Comparison of ENCODE assay signal across 16 cellular contexts in the genomic region with DNA sequence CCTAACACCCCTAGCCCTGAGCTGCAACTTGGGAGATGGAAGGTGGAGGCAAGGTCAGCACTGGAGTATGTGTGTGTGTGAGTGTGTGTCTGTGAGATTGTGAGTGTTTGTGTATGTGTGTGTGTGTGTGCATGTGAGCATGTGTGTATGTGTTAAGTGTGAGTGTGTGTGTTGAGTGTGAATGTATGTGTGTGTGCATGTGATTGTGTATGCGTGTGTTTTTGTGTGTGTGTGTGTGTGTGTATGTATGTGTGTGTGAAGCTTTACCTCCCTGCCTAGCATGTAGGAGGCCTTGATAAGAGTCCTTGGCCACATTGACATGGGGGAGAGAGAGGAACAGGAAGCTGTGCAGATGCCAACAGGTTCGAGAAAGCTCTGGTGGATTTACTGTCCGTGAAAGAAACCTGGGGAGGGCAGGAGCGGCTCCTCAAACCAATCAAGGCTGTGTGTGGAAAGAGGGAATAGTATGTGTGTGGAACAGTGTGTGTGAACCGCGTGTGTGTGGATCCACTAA. TPM values are rescaled to one million over a fixed set of nuclear protein-coding genes. Genes with fewer than 3 reads are reported as not detected.
DNase-seq lines count a peak whose midpoint lies in the region; ATAC-seq and TF ChIP-seq lines count a peak whose summit lies in the region.
"Had no signal": no experiment of that assay in that cellular context is flagged by ENCODE, and none has a peak within 500 bp of the region (broad histone marks: within the 10 kb centered on the region; RNA-seq: fewer than 3 reads in every experiment).

No MANE protein-coding gene starts in this region.

- H3K36me3 Mint-ChIP-seq in activated naive CD4-positive, alpha-beta T cell treated with anti-CD3 and anti-CD28 coated beads for 36 hours (ENCODE audit: low read depth): no peaks in the 10 kb centered on the region
- no peaks in the 10 kb centered on the region for H3K36me3 Mint-ChIP-seq in activated naive CD4-positive, alpha-beta T cell treated with anti-CD3 and anti-CD28 coated beads, Interleukin-2, amount 50 U/mL, for 72 hours
- no peaks in the 10 kb centered on the region for H3K36me3 Mint-ChIP-seq in activated T-helper 1 cell treated with anti-CD3 and anti-CD28 coated beads, Interleukin-12 subunit alpha, Interleukin-12 subunit beta, Interleukin-2, Interleukin-4 antibody, amounts not matched to agents 30 ng/mL and 10 ng/mL and 1 ng/mL, durations not matched to agents 14 hours and 24 hours and 36 hours (ENCODE audit: low read depth)

- H3K27me3 ChIP-seq in tibial artery (no peaks in the 10 kb centered on the region), BE2C (no peaks in the 10 kb centered on the region)

- no peaks in the 10 kb centered on the region for H3K27me3 Mint-ChIP-seq in activated naive CD4-positive, alpha-beta T cell treated with anti-CD3 and anti-CD28 coated beads for 36 hours (ENCODE audit: low read depth)
- no peaks in the 10 kb centered on the region for H3K27me3 Mint-ChIP-seq in activated T-helper 1 cell treated with anti-CD3 and anti-CD28 coated beads, Interleukin-12 subunit alpha, Interleukin-12 subunit beta, Interleukin-2, Interleukin-4 antibody, amounts not matched to agents 30 ng/mL and 10 ng/mL and 1 ng/mL, durations not matched to agents 14 hours and 24 hours and 36 hours (ENCODE audit: insufficient read depth)

- H3K4me3 ChIP-seq in tibial artery: no peak overlapping the region
- H3K4me3 ChIP-seq in BE2C (ENCODE audit: low read depth, low read length): no peak overlapping the region

- H3K4me3 Mint-ChIP-seq in activated naive CD4-positive, alpha-beta T cell treated with anti-CD3 and anti-CD28 coated beads for 36 hours: no peak overlapping the region
- H3K4me3 Mint-ChIP-seq in activated T-helper 1 cell treated with anti-CD3 and anti-CD28 coated beads, Interleukin-12 subunit alpha, Interleukin-12 subunit beta, Interleukin-2, Interleukin-4 antibody, amounts not matched to agents 30 ng/mL and 10 ng/mL and 1 ng/mL, durations not matched to agents 14 hours and 24 hours and 36 hours: peak overlapping the region; percentile 2

- H3K27ac ChIP-seq in tibial artery: peak overlapping the region; percentile 71 to 83
- no peak overlapping the region for H3K27ac ChIP-seq in RWPE1

- H3K9me3 ChIP-seq in tibial artery (no peaks in the 10 kb centered on the region), BE2C (no peaks in the 10 kb centered on the region)

- CTCF ChIA-PET in activated naive CD4-positive, alpha-beta T cell treated with anti-CD3 and anti-CD28 coated beads for 36 hours (lab: Charles Lee): interaction anchor here (4.8 kb wide), 1 partner anchor 36 kb away, joined by 26 read pairs; no protein-coding TSS in a partner anchor
- CTCF ChIA-PET in RWPE1 (lab: Yijun Ruan, JAX): no interaction called here

- intact Hi-C loops in activated naive CD4-positive, alpha-beta T cell treated with anti-CD3 and anti-CD28 coated beads for 36 hours (cut with micrococcal nuclease): loop anchor here (10.0 kb wide), 1 partner anchor 1154 kb away; no protein-coding TSS in a partner anchor
- intact Hi-C loops in activated T-helper 1 cell treated with anti-CD3 and anti-CD28 coated beads, Interleukin-12 subunit alpha, Interleukin-12 subunit beta, Interleukin-2, Interleukin-4 antibody, amounts not matched to agents 30 ng/mL and 10 ng/mL and 1 ng/mL, durations not matched to agents 14 hours and 24 hours and 36 hours (cut with micrococcal nuclease): loop anchor here (5.0 kb wide), 1 partner anchor 92 kb away; no protein-coding TSS in a partner anchor
- intact Hi-C loops in tibial artery (cut with DNase I; ENCODE audit: low total_unique reads): no loop called here

- no peak for TF ChIP-seq CTCF in tibial artery (IDR thresholded peaks at IDR 0.05)
- TF ChIP-seq CTCF in BE2C (IDR thresholded peaks at IDR 0.05; ENCODE audit: low read depth, low read length): no peak
- TF ChIP-seq CTCF in RWPE1 (conservative IDR thresholded peaks at IDR 0.05; ENCODE audit: low read depth): no peak

- peaks cover 41% of the 10 kb centered on the region for H3K4me1 Mint-ChIP-seq in activated naive CD4-positive, alpha-beta T cell treated with anti-CD3 and anti-CD28 coated beads for 36 hours (ENCODE audit: low read depth)
- peaks cover 52% of the 10 kb centered on the region for H3K4me1 Mint-ChIP-seq in activated T-helper 1 cell treated with anti-CD3 and anti-CD28 coated beads, Interleukin-12 subunit alpha, Interleukin-12 subunit beta, Interleukin-2, Interleukin-4 antibody, amounts not matched to agents 30 ng/mL and 10 ng/mL and 1 ng/mL, durations not matched to agents 14 hours and 24 hours and 36 hours (ENCODE audit: low read depth)

- DNase-seq in activated naive CD4-positive, alpha-beta T cell treated with anti-CD3 and anti-CD28 coated beads for 36 hours: no peak
- no peak for DNase-seq in activated naive CD4-positive, alpha-beta T cell treated with anti-CD3 and anti-CD28 coated beads, Interleukin-2, amount 50 U/mL, for 72 hours (ENCODE audit: low spot score in 2 of 2)
- DNase-seq in activated T-helper 1 cell treated with anti-CD3 and anti-CD28 coated beads, Interleukin-12 subunit alpha, Interleukin-12 subunit beta, Interleukin-2, Interleukin-4 antibody, amounts not matched to agents 30 ng/mL and 10 ng/mL and 1 ng/mL, durations not matched to agents 14 hours and 24 hours and 36 hours (ENCODE audit: low spot score): no peak
- DNase-seq in medulla oblongata (ENCODE audit: extremely low spot score) (peak; percentile 19), tibial artery (no peak), BE2C (no peak), RWPE1 (ENCODE audit: low spot score) (no peak), middle frontal gyrus (ENCODE audit: extremely low spot score, low spot score) (no peak)
- DNase-seq: activated CD4-positive, alpha-beta T cell treated with anti-CD3 and anti-CD28 coated beads, Interleukin-2, amount 50 U/mL, for 1 hour had no signal

- peak overlapping the region; percentile 0 for H3K27ac Mint-ChIP-seq in activated naive CD4-positive, alpha-beta T cell treated with anti-CD3 and anti-CD28 coated beads for 36 hours
- peak overlapping the region in 1 of 2 donors; percentile 2 for H3K27ac Mint-ChIP-seq in activated naive CD4-positive, alpha-beta T cell treated with anti-CD3 and anti-CD28 coated beads, Interleukin-2, amount 50 U/mL, for 72 hours
- peak overlapping the region; percentile 54 for H3K27ac Mint-ChIP-seq in activated T-helper 1 cell treated with anti-CD3 and anti-CD28 coated beads, Interleukin-12 subunit alpha, Interleukin-12 subunit beta, Interleukin-2, Interleukin-4 antibody, amounts not matched to agents 30 ng/mL and 10 ng/mL and 1 ng/mL, durations not matched to agents 14 hours and 24 hours and 36 hours

- no peaks in the 10 kb centered on the region for H3K9me3 Mint-ChIP-seq in activated naive CD4-positive, alpha-beta T cell treated with anti-CD3 and anti-CD28 coated beads for 36 hours
- H3K9me3 Mint-ChIP-seq in activated naive CD4-positive, alpha-beta T cell treated with anti-CD3 and anti-CD28 coated beads, Interleukin-2, amount 50 U/mL, for 72 hours: no peaks in the 10 kb centered on the region
- H3K9me3 Mint-ChIP-seq in activated T-helper 1 cell treated with anti-CD3 and anti-CD28 coated beads, Interleukin-12 subunit alpha, Interleukin-12 subunit beta, Interleukin-2, Interleukin-4 antibody, amounts not matched to agents 30 ng/mL and 10 ng/mL and 1 ng/mL, durations not matched to agents 14 hours and 24 hours and 36 hours: no peaks in the 10 kb centered on the region

- H3K4me1 ChIP-seq in tibial artery (peaks cover 0 to 63% (median 54%) of the 10 kb centered on the region in 4 donors), BE2C (peaks cover 4% of the 10 kb centered on the region; the same call in 1 of the 2 replicates)

- no peak for ATAC-seq in activated naive CD4-positive, alpha-beta T cell treated with anti-CD3 and anti-CD28 coated beads, Interleukin-2, amount 50 U/mL, for 72 hours

- POLR2A ChIA-PET in RWPE1 (lab: Yijun Ruan, JAX; ENCODE audit: low non-redundant PET): no interaction called here

- H3K36me3 ChIP-seq in tibial artery (peaks cover 16 to 32% (median 31%) of the 10 kb centered on the region in 3 donors), BE2C (no peaks in the 10 kb centered on the region)

RNA-seq across cellular contexts. Expression of gene RASSF4, which starts 9.3 kb away (rescaled TPM):
- total RNA-seq in activated naive CD4-positive, alpha-beta T cell treated with anti-CD3 and anti-CD28 coated beads for 36 hours: 1 to 10 TPM; 1.1 to 2.2 TPM
- total RNA-seq in activated naive CD4-positive, alpha-beta T cell treated with anti-CD3 and anti-CD28 coated beads, Interleukin-2, amount 50 U/mL, for 72 hours: 1 to 10 TPM; 1.5 to 4.1 TPM
- total RNA-seq in activated T-helper 1 cell treated with anti-CD3 and anti-CD28 coated beads, Interleukin-12 subunit alpha, Interleukin-12 subunit beta, Interleukin-2, Interleukin-4 antibody, amounts not matched to agents 30 ng/mL and 10 ng/mL and 1 ng/mL, durations not matched to agents 14 hours and 24 hours and 36 hours: 1.3 and 2.5 TPM in 2 replicates
- 9.3 TPM for polyA plus RNA-seq in BE2C (2012; ENCODE audit: insufficient read depth, insufficient read length, low read depth)

RNA-seq across cellular contexts. Expression of gene DEPP1, which starts 9.7 kb away (rescaled TPM):
- total RNA-seq in activated naive CD4-positive, alpha-beta T cell treated with anti-CD3 and anti-CD28 coated beads for 36 hours: 1 to 10 TPM; 2.4 to 3.2 TPM
- total RNA-seq in activated naive CD4-positive, alpha-beta T cell treated with anti-CD3 and anti-CD28 coated beads, Interleukin-2, amount 50 U/mL, for 72 hours: 1 to 10 TPM in 1 of 2 donors, under 1 TPM in 1; 0.32 to 1.7 TPM
- 4.6 and 5.3 TPM in 2 replicates for total RNA-seq in activated T-helper 1 cell treated with anti-CD3 and anti-CD28 coated beads, Interleukin-12 subunit alpha, Interleukin-12 subunit beta, Interleukin-2, Interleukin-4 antibody, amounts not matched to agents 30 ng/mL and 10 ng/mL and 1 ng/mL, durations not matched to agents 14 hours and 24 hours and 36 hours
- 7.4 TPM for polyA plus RNA-seq in BE2C (2012; ENCODE audit: insufficient read depth, insufficient read length, low read depth)

RNA-seq across cellular contexts. Expression of gene ZNF22, which starts 31.8 kb away (rescaled TPM):
- total RNA-seq in activated naive CD4-positive, alpha-beta T cell treated with anti-CD3 and anti-CD28 coated beads for 36 hours: 10 to 100 TPM; 18.7 to 19.5 TPM
- total RNA-seq in activated naive CD4-positive, alpha-beta T cell treated with anti-CD3 and anti-CD28 coated beads, Interleukin-2, amount 50 U/mL, for 72 hours: 10 to 100 TPM in 1 of 2 donors, 1 to 10 TPM in 1; 3.1 to 20.9 TPM
- total RNA-seq in activated T-helper 1 cell treated with anti-CD3 and anti-CD28 coated beads, Interleukin-12 subunit alpha, Interleukin-12 subunit beta, Interleukin-2, Interleukin-4 antibody, amounts not matched to agents 30 ng/mL and 10 ng/mL and 1 ng/mL, durations not matched to agents 14 hours and 24 hours and 36 hours: 23.1 and 25.6 TPM in 2 replicates
- polyA plus RNA-seq in BE2C (2012; ENCODE audit: insufficient read depth, insufficient read length, low read depth): 46.3 TPM

RNA-seq across cellular contexts. Expression of gene TMEM72, which starts 57.8 kb away (rescaled TPM):
- total RNA-seq in activated naive CD4-positive, alpha-beta T cell treated with anti-CD3 and anti-CD28 coated beads for 36 hours: not detected
- total RNA-seq in activated naive CD4-positive, alpha-beta T cell treated with anti-CD3 and anti-CD28 coated beads, Interleukin-2, amount 50 U/mL, for 72 hours: not detected
- not detected in 2 replicates for total RNA-seq in activated T-helper 1 cell treated with anti-CD3 and anti-CD28 coated beads, Interleukin-12 subunit alpha, Interleukin-12 subunit beta, Interleukin-2, Interleukin-4 antibody, amounts not matched to agents 30 ng/mL and 10 ng/mL and 1 ng/mL, durations not matched to agents 14 hours and 24 hours and 36 hours
- polyA plus RNA-seq in BE2C (2012; ENCODE audit: insufficient read depth, insufficient read length, low read depth): not detected
- total RNA-seq: aorta, epithelial cell of proximal tubule, G401, H4, M059J, osteocyte, urinary bladder had no signal
- polyA plus RNA-seq: aorta, urinary bladder had no signal
